9 cellular contexts compared by ENCODE assay signal in genomic region chr11:65565160-65565559, GRCh38. TPM values are rescaled to one million over a fixed set of nuclear protein-coding genes. Genes with fewer than 3 reads are reported as not detected.
DNase-seq lines count a peak whose midpoint lies in the region; ATAC-seq and TF ChIP-seq lines count a peak whose summit lies in the region.
"Not testable (repeated sequence)": the region's sequence is repeated elsewhere in the genome, so short reads cannot be mapped to it uniquely, and the experiment has no call there.
"Had no signal": no experiment of that assay in that cellular context is flagged by ENCODE, and none has a peak within 500 bp of the region (broad histone marks: within the 10 kb centered on the region; RNA-seq: fewer than 3 reads in every experiment).

No MANE protein-coding gene starts in this region.

- not testable (repeated sequence) for H3K36me3 ChIP-seq in PC-9 (ENCODE audit: low read depth); colonic mucosa; lower lobe of right lung; tibial artery

- not testable (repeated sequence) for H2AFZ ChIP-seq in PC-9

- not testable (repeated sequence) for H3K9ac ChIP-seq in colonic mucosa (ENCODE audit: low read depth in 2 of 2, low read length in 2 of 2)

- peak overlapping the region; percentile 82 for H3K27ac ChIP-seq in CD4-positive, alpha-beta T cell (ENCODE audit: low read depth, low read length)
- H3K27ac ChIP-seq in PC-9 (peak overlapping the region; percentile 28; the same call in 1 of the 2 replicates), colonic mucosa (peak overlapping the region; percentile 15), lower lobe of right lung (peak overlapping the region; percentile 53), skin epidermis (peak overlapping the region in 15 of 21 experiments; percentile 8 to 88 (median 61)), tibial artery (peak overlapping the region; percentile 5 to 36)

- H3K27ac Mint-ChIP-seq in CD4-positive, alpha-beta T cell: peak overlapping the region; percentile 98
- peak overlapping the region; percentile 96 for H3K27ac Mint-ChIP-seq in activated CD4-positive, alpha-beta T cell treated with anti-CD3 and anti-CD28 coated beads, Interleukin-2, amount 10 ng/mL, durations not matched to agents 7 days and 5 days
- H3K27ac Mint-ChIP-seq in activated naive CD4-positive, alpha-beta T cell treated with anti-CD3 and anti-CD28 coated beads, Interleukin-2, amount 10 ng/mL, durations not matched to agents 7 days and 5 days: peak overlapping the region; percentile 97

- not testable (repeated sequence) for H3K9me3 Mint-ChIP-seq in CD4-positive, alpha-beta T cell; activated CD4-positive, alpha-beta T cell treated with anti-CD3 and anti-CD28 coated beads, Interleukin-2, amount 10 ng/mL, durations not matched to agents 7 days and 5 days; activated naive CD4-positive, alpha-beta T cell treated with anti-CD3 and anti-CD28 coated beads, Interleukin-2, amount 10 ng/mL, durations not matched to agents 7 days and 5 days

- H3K9me2 ChIP-seq in PC-9 (ENCODE audit: insufficient read depth): not testable (repeated sequence)

- not testable (repeated sequence) for H3K9me3 ChIP-seq in CD4-positive, alpha-beta T cell (ENCODE audit: control insufficient read depth, low read length); PC-9 (ENCODE audit: insufficient read depth, low read depth); colonic mucosa; lower lobe of right lung; tibial artery

- H3K4me2 ChIP-seq in PC-9: not testable (repeated sequence)

- intact Hi-C loops in CD4-positive, alpha-beta T cell (cut with DNase I, micrococcal nuclease); PC-9 (cut with micrococcal nuclease; ENCODE audit: unreplicated experiment); colonic mucosa (cut with DNase I); lower lobe of right lung (cut with DNase I); tibial artery (cut with DNase I; ENCODE audit: low total_unique reads): not testable (repeated sequence)

- POLR2A ChIA-PET in CD4-positive, alpha-beta T cell (lab: Charles Lee): interaction anchor here (0.8 to 3.6 kb wide), 12 partner anchors 8 to 294 kb away, joined by 3 to 22 read pairs (median 8); partner anchors contain the start of genes EHBP1L1, MALAT1, MUS81 and PCNX3
- POLR2A ChIA-PET in PC-9 (lab: Charles Lee; ENCODE audit: unreplicated experiment): interaction anchor here (0.7 to 0.9 kb wide), 2 partner anchors 12 to 14 kb away, joined by 4 to 19 read pairs; no protein-coding TSS in a partner anchor
- POLR2A ChIA-PET in activated CD4-positive, alpha-beta T cell treated with anti-CD3 and anti-CD28 coated beads, Interleukin-2, amount 10 ng/mL, durations not matched to agents 7 days and 5 days (lab: Charles Lee): interaction anchor here (0.6 to 1.5 kb wide), 2 partner anchors 60 to 142 kb away, joined by 4 to 7 read pairs; partner anchors contain the start of gene NEAT1

- H3K4me3 Mint-ChIP-seq in CD4-positive, alpha-beta T cell: peak overlapping the region; percentile 82
- H3K4me3 Mint-ChIP-seq in activated CD4-positive, alpha-beta T cell treated with anti-CD3 and anti-CD28 coated beads, Interleukin-2, amount 10 ng/mL, durations not matched to agents 7 days and 5 days: peak overlapping the region; percentile 50
- H3K4me3 Mint-ChIP-seq in activated naive CD4-positive, alpha-beta T cell treated with anti-CD3 and anti-CD28 coated beads, Interleukin-2, amount 10 ng/mL, durations not matched to agents 7 days and 5 days: peak overlapping the region; percentile 29

- not testable (repeated sequence) for TF ChIP-seq CTCF in CD4-positive, alpha-beta T cell (IDR thresholded peaks at IDR 0.05); PC-9 (conservative IDR thresholded peaks at IDR 0.05); colonic mucosa (IDR thresholded peaks at IDR 0.05); lower lobe of right lung (IDR thresholded peaks at IDR 0.05); tibial artery (IDR thresholded peaks at IDR 0.05)

- peaks cover 71% of the 10 kb centered on the region for H3K4me1 Mint-ChIP-seq in CD4-positive, alpha-beta T cell (ENCODE audit: low read depth)
- peaks cover 55% of the 10 kb centered on the region for H3K4me1 Mint-ChIP-seq in activated CD4-positive, alpha-beta T cell treated with anti-CD3 and anti-CD28 coated beads, Interleukin-2, amount 10 ng/mL, durations not matched to agents 7 days and 5 days
- H3K4me1 Mint-ChIP-seq in activated naive CD4-positive, alpha-beta T cell treated with anti-CD3 and anti-CD28 coated beads, Interleukin-2, amount 10 ng/mL, durations not matched to agents 7 days and 5 days: peaks cover 63% of the 10 kb centered on the region

- CTCF ChIA-PET in CD4-positive, alpha-beta T cell (lab: Charles Lee): interaction anchor here (0.8 to 4.4 kb wide), 5 partner anchors 13 to 25 kb away, joined by 3 to 30 read pairs (median 5); no protein-coding TSS in a partner anchor
- CTCF ChIA-PET in PC-9 (lab: Charles Lee): not testable (repeated sequence)
- CTCF ChIA-PET in activated CD4-positive, alpha-beta T cell treated with anti-CD3 and anti-CD28 coated beads, Interleukin-2, amount 10 ng/mL, durations not matched to agents 7 days and 5 days (lab: Charles Lee): interaction anchor here (0.7 to 10.2 kb wide), 7 partner anchors 8 to 698 kb away, joined by 3 to 66 read pairs (median 4); partner anchors contain the start of gene SCYL1
- CTCF ChIA-PET in activated naive CD4-positive, alpha-beta T cell treated with anti-CD3 and anti-CD28 coated beads, Interleukin-2, amount 10 ng/mL, durations not matched to agents 7 days and 5 days (lab: Charles Lee): interaction anchor here (1.2 to 2.2 kb wide), 4 partner anchors 8 to 24 kb away, joined by 4 to 13 read pairs (median 6); no protein-coding TSS in a partner anchor

- H3K4me3 ChIP-seq in PC-9, colonic mucosa, lower lobe of right lung, skin epidermis, tibial artery: not testable (repeated sequence)

- H3K4me1 ChIP-seq in PC-9 (replicated peaks; ENCODE audit: insufficient read depth) (peaks cover 42% of the 10 kb centered on the region), lower lobe of right lung (peaks cover 38% of the 10 kb centered on the region), tibial artery (peaks cover 9 to 47% (median 33%) of the 10 kb centered on the region in 4 donors)
- H3K4me1 ChIP-seq in colonic mucosa: not testable (repeated sequence)

- peaks cover 36% of the 10 kb centered on the region for H3K79me2 ChIP-seq in PC-9 (ENCODE audit: low read depth)

- H3K27me3 ChIP-seq in CD4-positive, alpha-beta T cell (ENCODE audit: control insufficient read depth, insufficient read depth, low read length); PC-9 (ENCODE audit: insufficient read depth, low read depth); colonic mucosa; lower lobe of right lung (ENCODE audit: low read depth); tibial artery: not testable (repeated sequence)

- H4K20me1 ChIP-seq in PC-9 (ENCODE audit: insufficient read depth): not testable (repeated sequence)

- H3K36me3 Mint-ChIP-seq in CD4-positive, alpha-beta T cell (ENCODE audit: low read depth): peaks cover 26% of the 10 kb centered on the region
- H3K36me3 Mint-ChIP-seq in activated CD4-positive, alpha-beta T cell treated with anti-CD3 and anti-CD28 coated beads, Interleukin-2, amount 10 ng/mL, durations not matched to agents 7 days and 5 days (ENCODE audit: low read depth): peaks cover 20% of the 10 kb centered on the region
- H3K36me3 Mint-ChIP-seq in activated naive CD4-positive, alpha-beta T cell treated with anti-CD3 and anti-CD28 coated beads, Interleukin-2, amount 10 ng/mL, durations not matched to agents 7 days and 5 days: peaks cover 14% of the 10 kb centered on the region

- peak; percentile 15 for ATAC-seq in CD4-positive, alpha-beta T cell (ENCODE audit: poor library complexity)
- not testable (repeated sequence) for ATAC-seq in lower lobe of right lung

- H3F3A ChIP-seq in PC-9 (ENCODE audit: insufficient read depth, low read depth): peaks cover 64% of the 10 kb centered on the region

- not testable (repeated sequence) for H3K27me3 Mint-ChIP-seq in CD4-positive, alpha-beta T cell; activated CD4-positive, alpha-beta T cell treated with anti-CD3 and anti-CD28 coated beads, Interleukin-2, amount 10 ng/mL, durations not matched to agents 7 days and 5 days; activated naive CD4-positive, alpha-beta T cell treated with anti-CD3 and anti-CD28 coated beads, Interleukin-2, amount 10 ng/mL, durations not matched to agents 7 days and 5 days

- BruUV-seq in PC-9 (replicated peaks; lab: Mats Ljungman, UMichigan): not testable (repeated sequence)

- peak in 1 of 10 experiments; percentile 33 for DNase-seq in CD4-positive, alpha-beta T cell
- not testable (repeated sequence) for DNase-seq in PC-9; activated CD4-positive, alpha-beta T cell treated with anti-CD3 and anti-CD28 coated beads, Interleukin-2, amount 10 ng/mL, durations not matched to agents 7 days and 5 days; colonic mucosa; lower lobe of right lung; tibial artery
- DNase-seq in activated naive CD4-positive, alpha-beta T cell treated with anti-CD3 and anti-CD28 coated beads, Interleukin-2, amount 10 ng/mL, durations not matched to agents 7 days and 5 days: peak; percentile 50

RNA-seq across cellular contexts. Expression of gene ZNRD2, which starts 5.1 kb away (rescaled TPM):
- 10 to 100 TPM; 38.7 to 39.9 TPM for total RNA-seq in CD4-positive, alpha-beta T cell
- 51.4 and 53.5 TPM in 2 replicates for total RNA-seq in PC-9 (2021)
- total RNA-seq in activated CD4-positive, alpha-beta T cell treated with anti-CD3 and anti-CD28 coated beads, Interleukin-2, amount 10 ng/mL, durations not matched to agents 7 days and 5 days: 10 to 100 TPM; 32.4 to 35.4 TPM
- total RNA-seq in colonic mucosa: 10 to 100 TPM; 16.6 to 30.8 TPM
- 25.1 TPM for total RNA-seq in lower lobe of right lung

RNA-seq across cellular contexts. Expression of gene LTBP3, which starts 7.0 kb away (rescaled TPM):
- total RNA-seq in CD4-positive, alpha-beta T cell: 100 to 1,000 TPM; 236 to 238 TPM
- 455 and 553 TPM in 2 replicates for total RNA-seq in PC-9 (2021)
- 10 to 100 TPM; 80.2 to 92.5 TPM for total RNA-seq in activated CD4-positive, alpha-beta T cell treated with anti-CD3 and anti-CD28 coated beads, Interleukin-2, amount 10 ng/mL, durations not matched to agents 7 days and 5 days
- total RNA-seq in colonic mucosa: 10 to 100 TPM; 27.3 to 31.1 TPM
- 98.7 TPM for total RNA-seq in lower lobe of right lung

RNA-seq across cellular contexts. Expression of gene FAM89B, which starts 7.2 kb away (rescaled TPM):
- total RNA-seq in CD4-positive, alpha-beta T cell: 10 to 100 TPM; 23.3 to 27.3 TPM
- 51.7 and 53.3 TPM in 2 replicates for total RNA-seq in PC-9 (2021)
- total RNA-seq in activated CD4-positive, alpha-beta T cell treated with anti-CD3 and anti-CD28 coated beads, Interleukin-2, amount 10 ng/mL, durations not matched to agents 7 days and 5 days: 10 to 100 TPM; 34.1 to 42.1 TPM
- 10 to 100 TPM; 27.4 to 32.2 TPM for total RNA-seq in colonic mucosa
- total RNA-seq in lower lobe of right lung: 48.6 TPM

RNA-seq across cellular contexts. Expression of gene EHBP1L1, which starts 10.7 kb away (rescaled TPM):
- total RNA-seq in CD4-positive, alpha-beta T cell: 10 to 100 TPM; 82.6 to 88.5 TPM
- total RNA-seq in PC-9 (2021) (123 and 170 TPM in 2 replicates), colonic mucosa (10 to 100 TPM; 58.5 to 78.5 TPM), lower lobe of right lung (110 TPM)
- 10 to 100 TPM; 69.2 to 96.7 TPM for total RNA-seq in activated CD4-positive, alpha-beta T cell treated with anti-CD3 and anti-CD28 coated beads, Interleukin-2, amount 10 ng/mL, durations not matched to agents 7 days and 5 days

RNA-seq across cellular contexts. Expression of gene KCNK7, which starts 30.4 kb away (rescaled TPM):
- 1 to 10 TPM; 4.9 to 5.0 TPM for total RNA-seq in CD4-positive, alpha-beta T cell
- total RNA-seq in PC-9 (2021) (2.1 TPM in 1 of 2 replicates, not detected in the other), colonic mucosa (under 1 TPM; 0.40 to 0.69 TPM), lower lobe of right lung (1.7 TPM)
- 1 to 10 TPM in 1 of 2 experiments, under 1 TPM in 1; 1.00 to 3.3 TPM for total RNA-seq in activated CD4-positive, alpha-beta T cell treated with anti-CD3 and anti-CD28 coated beads, Interleukin-2, amount 10 ng/mL, durations not matched to agents 7 days and 5 days
- total RNA-seq: Daoy had no signal

Comparison
In these comparisons a context has a peak if more than half of its experiments do, and no peak if none do; other contexts are left out.
1. H3K27ac ChIP-seq: peak in every context shown above with its lines; median percentile 82 in CD4-positive, alpha-beta T cell; 61 in skin epidermis; 53 in lower lobe of right lung; 28 in PC-9; 20 in tibial artery; 15 in colonic mucosa.
2. H3K4me3 Mint-ChIP-seq: peak in every context shown above with its lines; median percentile 82 in CD4-positive, alpha-beta T cell; 50 in activated CD4-positive, alpha-beta T cell treated with anti-CD3 and anti-CD28 coated beads, Interleukin-2, amount 10 ng/mL, durations not matched to agents 7 days and 5 days; 29 in activated naive CD4-positive, alpha-beta T cell treated with anti-CD3 and anti-CD28 coated beads, Interleukin-2, amount 10 ng/mL, durations not matched to agents 7 days and 5 days.